11 cellular contexts compared by ENCODE assay signal in the genomic region with DNA sequence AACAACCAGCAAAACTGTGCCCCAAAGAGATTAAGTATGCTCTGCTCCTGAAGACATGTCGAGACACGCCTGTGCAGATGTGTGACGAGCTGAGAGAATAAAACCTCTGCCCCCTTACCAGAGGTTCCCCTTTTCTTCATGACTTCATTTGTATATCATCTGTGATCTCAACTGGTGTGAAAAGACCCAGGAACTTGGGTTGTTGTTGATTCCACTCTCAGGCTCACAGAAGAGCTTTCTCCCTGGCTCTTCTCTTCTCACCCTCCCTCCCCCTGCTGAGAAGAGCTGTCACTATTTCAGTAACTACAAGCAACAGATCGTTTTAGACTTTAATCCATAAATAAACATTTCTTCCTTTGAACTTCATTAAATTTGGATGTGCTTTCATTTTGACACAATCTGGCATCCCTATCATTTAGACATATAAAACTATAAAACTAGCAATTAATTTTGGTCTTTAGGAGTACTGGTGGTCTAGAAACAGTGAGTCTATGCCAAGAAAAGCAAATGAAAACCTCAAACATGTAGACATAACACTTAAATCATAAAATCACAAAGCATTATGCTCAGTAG.
DNase-seq lines count a peak whose midpoint lies in the region; ATAC-seq and TF ChIP-seq lines count a peak whose summit lies in the region.
"Had no signal": no experiment of that assay in that cellular context is flagged by ENCODE, and none has a peak within 500 bp of the region (broad histone marks: within the 10 kb centered on the region; RNA-seq: fewer than 3 reads in every experiment).

No MANE protein-coding gene starts in this region.

- no peaks in the 10 kb centered on the region for H3K9me3 ChIP-seq in OCI-LY3 (ENCODE audit: insufficient read depth, low read length)
- H3K9me3 ChIP-seq in sigmoid colon: no peaks in the 10 kb centered on the region
- no peaks in the 10 kb centered on the region for H3K9me3 ChIP-seq in MM.1S (replicated peaks; ENCODE audit: insufficient read depth, low read length)
- H3K9me3 ChIP-seq: MG63 had no signal

- 49 to 65% methylated on average over 4 of the region's 4 CpGs for WGBS in sigmoid colon, 2 donors

- H3F3A ChIP-seq in MM.1S (ENCODE audit: insufficient read depth, low read length): no peaks in the 10 kb centered on the region

- peaks cover 45% of the 10 kb centered on the region for H3K4me1 ChIP-seq in OCI-LY3 (ENCODE audit: low read length)
- peaks cover 0 to 21% (median 19%) of the 10 kb centered on the region in 4 donors for H3K4me1 ChIP-seq in sigmoid colon
- no peaks in the 10 kb centered on the region for H3K4me1 ChIP-seq in MM.1S (ENCODE audit: low read length)

- no peaks in the 10 kb centered on the region for H3K9me2 ChIP-seq in MM.1S (replicated peaks; ENCODE audit: insufficient read depth, low read length)

- peak; percentile 11 for DNase-seq in NCI-H1092 treated with DMSO at 0.1 percent for 48 hours (lab: John Stamatoyannopoulos, UW)
- no peak for DNase-seq in NCI-H1092 (lab: John Stamatoyannopoulos, UW)
- DNase-seq in sigmoid colon: no peak
- DNase-seq in NCI-H2107 treated with DMSO at 0.1 percent for 48 hours (lab: John Stamatoyannopoulos, UW; ENCODE audit: unreplicated experiment): no peak
- no peak for DNase-seq in MM.1S
- no peak for DNase-seq in anterior cingulate cortex (lab: John Stamatoyannopoulos, UW)
- DNase-seq: 8988T had no signal

- H4K20me1 ChIP-seq in OCI-LY3 (ENCODE audit: insufficient read depth, low read length) (no peaks in the 10 kb centered on the region), MM.1S (ENCODE audit: insufficient read depth, low read length) (no peaks in the 10 kb centered on the region)

- no peak for TF ChIP-seq POLR2A in sigmoid colon (IDR thresholded peaks at IDR 0.05)

- peak; percentile 82 for ATAC-seq in HG03064 (IDR thresholded peaks at IDR 0.05; ENCODE audit: low read depth, unreplicated experiment)
- ATAC-seq: HCT116 had no signal

- H3K79me2 ChIP-seq in OCI-LY3 (ENCODE audit: low read length): no peaks in the 10 kb centered on the region
- H3K79me2 ChIP-seq in MM.1S (ENCODE audit: low read length): no peaks in the 10 kb centered on the region

- TF ChIP-seq CTCF in OCI-LY3 (IDR thresholded peaks at IDR 0.05; ENCODE audit: low read depth, low read length): no peak
- TF ChIP-seq CTCF in sigmoid colon (IDR thresholded peaks at IDR 0.05): no peak
- TF ChIP-seq CTCF in MM.1S (IDR thresholded peaks at IDR 0.05; ENCODE audit: low read length): no peak

- H3K9ac ChIP-seq in OCI-LY3 (ENCODE audit: low read length): peak overlapping the region; percentile 70
- H3K9ac ChIP-seq in MM.1S (ENCODE audit: low read length): no peak overlapping the region

- intact Hi-C loops in sigmoid colon (cut with DNase I): loop anchor here (2.0 to 5.0 kb wide), 2 partner anchors 71 to 181 kb away; no protein-coding TSS in a partner anchor

- H2AFZ ChIP-seq in OCI-LY3 (ENCODE audit: low read depth, low read length) (peak overlapping the region; percentile 67), MM.1S (ENCODE audit: low read length) (no peak overlapping the region)

- no peaks in the 10 kb centered on the region for H3K36me3 ChIP-seq in OCI-LY3 (replicated peaks; ENCODE audit: low read depth, low read length)
- no peaks in the 10 kb centered on the region for H3K36me3 ChIP-seq in sigmoid colon
- no peaks in the 10 kb centered on the region for H3K36me3 ChIP-seq in MM.1S (replicated peaks; ENCODE audit: insufficient read depth, low read length)
- H3K36me3 ChIP-seq: MG63 had no signal

- H3K4me3 ChIP-seq in OCI-LY3 (ENCODE audit: low read length) (peak overlapping the region; percentile 40), sigmoid colon (no peak overlapping the region), MM.1S (ENCODE audit: low read length) (no peak overlapping the region)
- H3K4me3 ChIP-seq: MG63 had no signal

- H3K27ac ChIP-seq in OCI-LY3 (ENCODE audit: low read length) (peak overlapping the region; percentile 92), sigmoid colon (peak overlapping the region in 3 of 4 donors; percentile 33 to 63 (median 54)), MM.1S (ENCODE audit: low read length) (no peak overlapping the region)

- H3K4me2 ChIP-seq in OCI-LY3 (ENCODE audit: low read length): peak overlapping the region; percentile 76
- H3K4me2 ChIP-seq in MM.1S (ENCODE audit: low read depth, low read length): no peak overlapping the region

- peak in 1 of 4 donors; percentile 16 for TF ChIP-seq EP300 in sigmoid colon (IDR thresholded peaks at IDR 0.05)

- H3K27me3 ChIP-seq in OCI-LY3 (ENCODE audit: low read depth, low read length) (no peaks in the 10 kb centered on the region), sigmoid colon (no peaks in the 10 kb centered on the region), MM.1S (replicated peaks; ENCODE audit: insufficient read depth, low read length) (no peaks in the 10 kb centered on the region)
- H3K27me3 ChIP-seq: MG63 had no signal
